In genomic region chr5:171484460-171484899, GRCh38 we compare ENCODE assay signal across 9 cellular contexts.
DNase-seq lines count a peak whose midpoint lies in the region; ATAC-seq, FAIRE-seq and TF ChIP-seq lines count a peak whose summit lies in the region.
"Had no signal": no experiment of that assay in that cellular context is flagged by ENCODE, and none has a peak within 500 bp of the region (broad histone marks: within the 10 kb centered on the region; RNA-seq: fewer than 3 reads in every experiment).

No MANE protein-coding gene starts in this region.

- H3K9me3 Mint-ChIP-seq in activated naive CD8-positive, alpha-beta T cell treated with anti-CD3 and anti-CD28 coated beads for 36 hours: no peaks in the 10 kb centered on the region

- H3K9me3 ChIP-seq in RWPE2 (ENCODE audit: severe bottlenecking): no peaks in the 10 kb centered on the region

- H3K36me3 Mint-ChIP-seq in activated naive CD8-positive, alpha-beta T cell treated with anti-CD3 and anti-CD28 coated beads for 36 hours: no peaks in the 10 kb centered on the region
- H3K36me3 Mint-ChIP-seq: brain had no signal

- no peak overlapping the region for H3K4me3 Mint-ChIP-seq in activated naive CD8-positive, alpha-beta T cell treated with anti-CD3 and anti-CD28 coated beads for 36 hours

- ATAC-seq in RWPE2 (ENCODE audit: low read depth): peak; percentile 47; the same call in 2 of the 3 replicates
- ATAC-seq in GM19463 (IDR thresholded peaks at IDR 0.05; ENCODE audit: unreplicated experiment): no peak

- H3K36me3 ChIP-seq in RWPE2 (ENCODE audit: low read depth): no peaks in the 10 kb centered on the region
- H3K36me3 ChIP-seq in kidney epithelial cell (ENCODE audit: control insufficient read depth, insufficient read depth, low read length): no peaks in the 10 kb centered on the region

- no peak overlapping the region for H3K27ac ChIP-seq in RWPE2 (ENCODE audit: poor library complexity, severe bottlenecking)

- DNase-seq in GM20000 (ENCODE audit: low spot score) (peak; percentile 70), RWPE2 (ENCODE audit: low spot score) (no peak), kidney epithelial cell (ENCODE audit: low read depth) (no peak), RCC 7860 (ENCODE audit: low spot score) (no peak), superior temporal gyrus (ENCODE audit: extremely low spot score) (no peak)
- peak; percentile 26 for DNase-seq in activated naive CD8-positive, alpha-beta T cell treated with anti-CD3 and anti-CD28 coated beads for 36 hours
- DNase-seq in stimulated activated CD8-positive, alpha-beta memory T cell treated with anti-CD3 and anti-CD28 coated beads, Interleukin-2, amount 100 ng/mL, for 1 hour (ENCODE audit: low read depth in 2 of 2): peak; percentile 15 to 16

- H3K4me3 ChIP-seq in RWPE2 (ENCODE audit: severe bottlenecking): no peak overlapping the region
- H3K4me3 ChIP-seq in kidney epithelial cell (ENCODE audit: low read depth, low read length): no peak overlapping the region

- no peak overlapping the region for H3K27ac Mint-ChIP-seq in activated naive CD8-positive, alpha-beta T cell treated with anti-CD3 and anti-CD28 coated beads for 36 hours

- FAIRE-seq in RCC 7860 (lab: Jason Lieb, UNC): no peak

- H3K27me3 ChIP-seq in RWPE2 (ENCODE audit: insufficient read depth, poor library complexity, severe bottlenecking) (no peaks in the 10 kb centered on the region), kidney epithelial cell (ENCODE audit: control insufficient read depth, insufficient read depth, low read length) (peaks cover 5% of the 10 kb centered on the region)

- H3K4me1 ChIP-seq in RWPE2 (ENCODE audit: insufficient read depth, poor library complexity, severe bottlenecking): no peaks in the 10 kb centered on the region

- peak; percentile 78 for TF ChIP-seq CTCF in GM20000 (IDR thresholded peaks at IDR 0.05; ENCODE audit: extremely low read depth, missing control alignments)
- peak; percentile 92 for TF ChIP-seq CTCF in RWPE2 (IDR thresholded peaks at IDR 0.05; ENCODE audit: poor library complexity, severe bottlenecking)
- TF ChIP-seq CTCF in kidney epithelial cell (IDR thresholded peaks at IDR 0.05; ENCODE audit: insufficient read depth, low read length, poor library complexity, severe bottlenecking): peak; percentile 82

- H3K4me1 Mint-ChIP-seq in activated naive CD8-positive, alpha-beta T cell treated with anti-CD3 and anti-CD28 coated beads for 36 hours: peaks cover 5% of the 10 kb centered on the region
- H3K4me1 Mint-ChIP-seq: brain had no signal

- peaks cover 17% of the 10 kb centered on the region for H3K27me3 Mint-ChIP-seq in activated naive CD8-positive, alpha-beta T cell treated with anti-CD3 and anti-CD28 coated beads for 36 hours

Comparison
In these comparisons a context has a peak if more than half of its experiments do, and no peak if none do; other contexts are left out.
1. DNase-seq: peak in GM20000 (single experiment), activated naive CD8-positive, alpha-beta T cell treated with anti-CD3 and anti-CD28 coated beads for 36 hours (single experiment) and stimulated activated CD8-positive, alpha-beta memory T cell treated with anti-CD3 and anti-CD28 coated beads, Interleukin-2, amount 100 ng/mL, for 1 hour (2 of 2); none in RWPE2 (single experiment), kidney epithelial cell (single experiment), RCC 7860 (single experiment) and superior temporal gyrus (single experiment).
2. Peak in every context shown above with its lines, with median percentiles within 50 percentile points of each other: CTCF ChIP-seq.